Comparison of ENCODE assay signal across 8 cellular contexts in the genomic region with DNA sequence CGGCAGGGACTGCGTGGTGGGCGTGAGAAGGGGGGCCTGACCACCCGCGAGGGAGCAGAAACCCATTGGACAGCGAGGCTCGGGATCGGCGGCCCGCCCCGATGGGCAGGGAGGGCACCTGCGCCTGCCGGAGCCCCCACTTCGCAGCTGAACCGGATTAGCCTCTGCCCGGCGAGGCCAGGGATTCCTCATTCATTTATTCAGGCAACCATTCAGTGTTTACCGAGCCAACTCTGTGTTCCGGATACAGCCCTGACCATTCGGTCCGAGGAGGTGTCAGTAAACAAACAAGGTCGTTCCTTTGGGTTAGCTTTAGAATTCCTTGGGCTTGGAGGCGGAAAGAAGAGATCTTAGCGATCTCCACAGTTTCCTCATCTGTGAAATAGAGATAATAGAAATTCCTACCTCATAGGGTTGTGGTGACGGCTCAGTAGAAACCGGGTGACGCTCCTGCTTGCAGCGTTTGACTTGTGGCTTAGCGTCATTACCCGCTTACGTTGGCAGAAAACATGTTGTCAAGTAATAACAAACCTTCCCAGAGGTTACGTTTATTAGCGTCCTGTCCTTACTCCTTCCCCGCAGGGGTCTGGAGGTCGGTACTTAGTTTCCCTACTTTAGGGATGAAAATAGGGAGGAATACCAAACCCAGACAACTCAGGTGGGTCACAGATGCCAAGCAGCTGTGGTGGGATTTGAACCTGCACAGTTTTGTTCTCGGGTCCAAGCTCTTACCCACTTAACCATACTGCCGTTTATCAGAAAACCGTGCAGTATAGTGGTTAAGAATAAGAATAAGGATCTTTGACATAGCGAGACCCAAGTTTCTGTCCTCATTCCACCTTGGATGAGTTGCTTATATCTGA. TPM values are rescaled to one million over a fixed set of nuclear protein-coding genes. Genes with fewer than 3 reads are reported as not detected.
DNase-seq lines count a peak whose midpoint lies in the region; ATAC-seq and TF ChIP-seq lines count a peak whose summit lies in the region.

No MANE protein-coding gene starts in this region.

- H3K9ac ChIP-seq in neural cell (ENCODE audit: low read length) = peak overlapping the region; percentile 90

- no peak for TF ChIP-seq RAD21 in neural cell (conservative IDR thresholded peaks at IDR 0.05)

- peak overlapping the region; percentile 98 for H3K27ac Mint-ChIP-seq in stimulated activated naive CD8-positive, alpha-beta T cell treated with anti-CD3 and anti-CD28 coated beads, Interleukin-15, Interleukin-2, amounts not matched to agents 100 ng/mL and 50 ng/mL, for 24 hours

- no peaks in the 10 kb centered on the region for H3K9me3 ChIP-seq in neural cell (ENCODE audit: low read length)

- no peaks in the 10 kb centered on the region for H3K27me3 Mint-ChIP-seq in stimulated activated naive CD8-positive, alpha-beta T cell treated with anti-CD3 and anti-CD28 coated beads, Interleukin-15, Interleukin-2, amounts not matched to agents 100 ng/mL and 50 ng/mL, for 24 hours

- no peaks in the 10 kb centered on the region for H3K36me3 ChIP-seq in neural cell (ENCODE audit: insufficient read depth, low read length)

- peak; percentile 75 for TF ChIP-seq EP300 in neural cell (conservative IDR thresholded peaks at IDR 0.05; ENCODE audit: poor library complexity, severe bottlenecking)

- H2AFZ ChIP-seq in neural cell (ENCODE audit: low read depth, low read length) = peak overlapping the region; percentile 60

- DNase-seq in D341Med (ENCODE audit: low spot score) (peak; percentile 71), Kasumi-1 (lab: John Stamatoyannopoulos, UW) (peak; percentile 48 to 57), RPMI8226 (peak; percentile 94), fibroblast of the conjunctiva (ENCODE audit: low read depth) (peak; percentile 95)
- DNase-seq in activated T-helper 9 cell treated with anti-CD3 and anti-CD28 coated beads, Interleukin-2, amount 50 U/mL, for 16 hours (ENCODE audit: low read depth) = peak; percentile 49

- H3K79me2 ChIP-seq in neural cell (replicated peaks; ENCODE audit: insufficient read depth, low read length) = peaks cover 8% of the 10 kb centered on the region

- H3K9me2 ChIP-seq in neural cell (ENCODE audit: insufficient read depth, low read length) = no peaks in the 10 kb centered on the region

- H3K4me3 ChIP-seq in neural cell (ENCODE audit: low read length) = peak overlapping the region; percentile 98

- H3K9me3 Mint-ChIP-seq in stimulated activated naive CD8-positive, alpha-beta T cell treated with anti-CD3 and anti-CD28 coated beads, Interleukin-15, Interleukin-2, amounts not matched to agents 100 ng/mL and 50 ng/mL, for 24 hours = no peaks in the 10 kb centered on the region

- H3K4me3 Mint-ChIP-seq in stimulated activated naive CD8-positive, alpha-beta T cell treated with anti-CD3 and anti-CD28 coated beads, Interleukin-15, Interleukin-2, amounts not matched to agents 100 ng/mL and 50 ng/mL, for 24 hours = peak overlapping the region; percentile 97

- peaks cover 47% of the 10 kb centered on the region for H3K36me3 Mint-ChIP-seq in stimulated activated naive CD8-positive, alpha-beta T cell treated with anti-CD3 and anti-CD28 coated beads, Interleukin-15, Interleukin-2, amounts not matched to agents 100 ng/mL and 50 ng/mL, for 24 hours (ENCODE audit: low read depth)

- H3K4me1 Mint-ChIP-seq in stimulated activated naive CD8-positive, alpha-beta T cell treated with anti-CD3 and anti-CD28 coated beads, Interleukin-15, Interleukin-2, amounts not matched to agents 100 ng/mL and 50 ng/mL, for 24 hours (ENCODE audit: low read depth) = peaks cover 45% of the 10 kb centered on the region

- H3K27me3 ChIP-seq in neural cell (ENCODE audit: insufficient read depth, low read depth, low read length) = no peaks in the 10 kb centered on the region

- H3K4me2 ChIP-seq in neural cell (ENCODE audit: low read length) = peak overlapping the region; percentile 41

- no peaks in the 10 kb centered on the region for H3F3A ChIP-seq in neural cell (ENCODE audit: insufficient read depth, low read length, poor library complexity, severe bottlenecking)

- peak overlapping the region; percentile 94 for H3K27ac ChIP-seq in neural cell (ENCODE audit: low read length)

- peak; percentile 20 for ATAC-seq in GM21825 (IDR thresholded peaks at IDR 0.05; ENCODE audit: unreplicated experiment)

- no peak for TF ChIP-seq CTCF in neural cell (IDR thresholded peaks at IDR 0.05; ENCODE audit: poor library complexity, severe bottlenecking)

- no peaks in the 10 kb centered on the region for H4K20me1 ChIP-seq in neural cell (ENCODE audit: insufficient read depth)

TF ChIP-seq in neural cell, 6 proteins besides CTCF, POLR2A, EP300 and RAD21:
- TF ChIP-seq, protein P1, sequence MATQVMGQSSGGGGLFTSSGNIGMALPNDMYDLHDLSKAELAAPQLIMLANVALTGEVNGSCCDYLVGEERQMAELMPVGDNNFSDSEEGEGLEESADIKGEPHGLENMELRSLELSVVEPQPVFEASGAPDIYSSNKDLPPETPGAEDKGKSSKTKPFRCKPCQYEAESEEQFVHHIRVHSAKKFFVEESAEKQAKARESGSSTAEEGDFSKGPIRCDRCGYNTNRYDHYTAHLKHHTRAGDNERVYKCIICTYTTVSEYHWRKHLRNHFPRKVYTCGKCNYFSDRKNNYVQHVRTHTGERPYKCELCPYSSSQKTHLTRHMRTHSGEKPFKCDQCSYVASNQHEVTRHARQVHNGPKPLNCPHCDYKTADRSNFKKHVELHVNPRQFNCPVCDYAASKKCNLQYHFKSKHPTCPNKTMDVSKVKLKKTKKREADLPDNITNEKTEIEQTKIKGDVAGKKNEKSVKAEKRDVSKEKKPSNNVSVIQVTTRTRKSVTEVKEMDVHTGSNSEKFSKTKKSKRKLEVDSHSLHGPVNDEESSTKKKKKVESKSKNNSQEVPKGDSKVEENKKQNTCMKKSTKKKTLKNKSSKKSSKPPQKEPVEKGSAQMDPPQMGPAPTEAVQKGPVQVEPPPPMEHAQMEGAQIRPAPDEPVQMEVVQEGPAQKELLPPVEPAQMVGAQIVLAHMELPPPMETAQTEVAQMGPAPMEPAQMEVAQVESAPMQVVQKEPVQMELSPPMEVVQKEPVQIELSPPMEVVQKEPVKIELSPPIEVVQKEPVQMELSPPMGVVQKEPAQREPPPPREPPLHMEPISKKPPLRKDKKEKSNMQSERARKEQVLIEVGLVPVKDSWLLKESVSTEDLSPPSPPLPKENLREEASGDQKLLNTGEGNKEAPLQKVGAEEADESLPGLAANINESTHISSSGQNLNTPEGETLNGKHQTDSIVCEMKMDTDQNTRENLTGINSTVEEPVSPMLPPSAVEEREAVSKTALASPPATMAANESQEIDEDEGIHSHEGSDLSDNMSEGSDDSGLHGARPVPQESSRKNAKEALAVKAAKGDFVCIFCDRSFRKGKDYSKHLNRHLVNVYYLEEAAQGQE (IDR thresholded peaks at IDR 0.05; ENCODE audit: borderline replicate concordance) = peak; percentile 88
- TF ChIP-seq POLR2AphosphoS5 (IDR thresholded peaks at IDR 0.05) (peak; percentile 44), MXI1 (conservative IDR thresholded peaks at IDR 0.05; ENCODE audit: poor library complexity, severe bottlenecking) (peak; percentile 37), TAF1 (IDR thresholded peaks at IDR 0.05; ENCODE audit: low read depth) (no peak), EZH2 (IDR thresholded peaks at IDR 0.05; ENCODE audit: borderline replicate concordance, insufficient read depth, low read length, poor library complexity, severe bottlenecking) (no peak)

RNA-seq across cellular contexts. Expression of a gene that starts 0.9 kb away (rescaled TPM):
- 34.0 and 47.4 TPM in 2 replicates for polyA plus RNA-seq in neural cell
- 30.2 and 35.2 TPM in 2 replicates for polyA minus RNA-seq in neural cell

Comparison
In these comparisons a context has a peak if more than half of its experiments do, and no peak if none do; other contexts are left out.
1. Peak in every context shown above with its lines: DNase-seq, ATAC-seq, H3K4me3 ChIP-seq and H3K27ac ChIP-seq.